Comparison of ENCODE assay signal across 1 cellular context in genomic region chr18:67367540-67367939, GRCh38.
TF ChIP-seq lines count a peak whose summit lies in the region.

No MANE protein-coding gene starts in this region.

TF ChIP-seq in GM12878, 131 proteins besides CTCF, POLR2A, EP300 and RAD21 (continued from another document):
- no peak for TF ChIP-seq REST (IDR thresholded peaks at IDR 0.05; ENCODE audit: low read depth, low read length)
- no peak for TF ChIP-seq SIN3A (IDR thresholded peaks at IDR 0.05; ENCODE audit: low read depth, low read length)
- TF ChIP-seq MYB (IDR thresholded peaks at IDR 0.05; ENCODE audit: borderline replicate concordance, low read depth, low read length) = no peak
- no peak for TF ChIP-seq NKRF (conservative IDR thresholded peaks at IDR 0.05)
- TF ChIP-seq TCF12 (IDR thresholded peaks at IDR 0.05; ENCODE audit: low read depth, low read length) = no peak
- TF ChIP-seq POU2F2 (IDR thresholded peaks at IDR 0.05; ENCODE audit: borderline replicate concordance, low read depth, low read length) = no peak
- TF ChIP-seq STAT3 (IDR thresholded peaks at IDR 0.05; ENCODE audit: low read depth, low read length) = no peak
- TF ChIP-seq, protein P1, sequence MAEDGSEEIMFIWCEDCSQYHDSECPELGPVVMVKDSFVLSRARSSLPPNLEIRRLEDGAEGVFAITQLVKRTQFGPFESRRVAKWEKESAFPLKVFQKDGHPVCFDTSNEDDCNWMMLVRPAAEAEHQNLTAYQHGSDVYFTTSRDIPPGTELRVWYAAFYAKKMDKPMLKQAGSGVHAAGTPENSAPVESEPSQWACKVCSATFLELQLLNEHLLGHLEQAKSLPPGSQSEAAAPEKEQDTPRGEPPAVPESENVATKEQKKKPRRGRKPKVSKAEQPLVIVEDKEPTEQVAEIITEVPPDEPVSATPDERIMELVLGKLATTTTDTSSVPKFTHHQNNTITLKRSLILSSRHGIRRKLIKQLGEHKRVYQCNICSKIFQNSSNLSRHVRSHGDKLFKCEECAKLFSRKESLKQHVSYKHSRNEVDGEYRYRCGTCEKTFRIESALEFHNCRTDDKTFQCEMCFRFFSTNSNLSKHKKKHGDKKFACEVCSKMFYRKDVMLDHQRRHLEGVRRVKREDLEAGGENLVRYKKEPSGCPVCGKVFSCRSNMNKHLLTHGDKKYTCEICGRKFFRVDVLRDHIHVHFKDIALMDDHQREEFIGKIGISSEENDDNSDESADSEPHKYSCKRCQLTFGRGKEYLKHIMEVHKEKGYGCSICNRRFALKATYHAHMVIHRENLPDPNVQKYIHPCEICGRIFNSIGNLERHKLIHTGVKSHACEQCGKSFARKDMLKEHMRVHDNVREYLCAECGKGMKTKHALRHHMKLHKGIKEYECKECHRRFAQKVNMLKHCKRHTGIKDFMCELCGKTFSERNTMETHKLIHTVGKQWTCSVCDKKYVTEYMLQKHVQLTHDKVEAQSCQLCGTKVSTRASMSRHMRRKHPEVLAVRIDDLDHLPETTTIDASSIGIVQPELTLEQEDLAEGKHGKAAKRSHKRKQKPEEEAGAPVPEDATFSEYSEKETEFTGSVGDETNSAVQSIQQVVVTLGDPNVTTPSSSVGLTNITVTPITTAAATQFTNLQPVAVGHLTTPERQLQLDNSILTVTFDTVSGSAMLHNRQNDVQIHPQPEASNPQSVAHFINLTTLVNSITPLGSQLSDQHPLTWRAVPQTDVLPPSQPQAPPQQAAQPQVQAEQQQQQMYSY (CRISPR knock-in tag; IDR thresholded peaks at IDR 0.05) = no peak
- TF ChIP-seq NFXL1 (IDR thresholded peaks at IDR 0.05; ENCODE audit: borderline replicate concordance) = no peak
- no peak for TF ChIP-seq GATAD2B (conservative IDR thresholded peaks at IDR 0.05; ENCODE audit: low read depth)
- TF ChIP-seq MEF2A (IDR thresholded peaks at IDR 0.05; ENCODE audit: insufficient read depth, low read depth, low read length) = no peak
- TF ChIP-seq LARP7 (IDR thresholded peaks at IDR 0.05) = no peak
TF ChIP-seq in GM12878: peak in this region for 0.
